35 cellular contexts compared by ENCODE assay signal in the genomic region with DNA sequence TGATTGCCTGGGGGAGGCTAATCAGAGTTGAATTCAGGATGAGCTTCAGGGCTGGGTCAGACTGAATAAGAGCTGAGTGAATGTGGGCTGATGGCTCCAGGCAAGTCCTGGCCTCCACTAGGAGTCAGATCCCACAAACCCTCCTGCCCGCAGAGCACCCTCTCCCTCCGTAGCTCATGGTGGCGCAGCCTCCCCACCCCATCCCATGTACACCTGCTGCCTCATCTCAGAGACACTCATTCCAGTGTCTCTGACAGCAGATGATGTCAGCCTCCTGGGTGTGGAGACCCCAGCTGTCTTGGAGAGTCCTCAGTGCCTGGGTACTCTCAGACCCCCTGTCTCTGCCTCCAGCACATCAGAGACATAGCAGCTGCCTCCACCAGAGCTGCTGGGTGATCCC. TPM values are rescaled to one million over a fixed set of nuclear protein-coding genes. Genes with fewer than 3 reads are reported as not detected.
A peak's percentile ranks its signal among the peaks of the same experiment; 100 is the strongest.
DNase-seq lines count a peak whose midpoint lies in the region; ATAC-seq, FAIRE-seq and TF ChIP-seq lines count a peak whose summit lies in the region.
"Had no signal": no experiment of that assay in that cellular context is flagged by ENCODE, and none has a peak within 500 bp of the region (broad histone marks: within the 10 kb centered on the region; RNA-seq: fewer than 3 reads in every experiment).

No MANE protein-coding gene starts in this region.

- H3K27me3 ChIP-seq in K562 (ENCODE audit: control insufficient read depth in 2 of 2, insufficient read depth in 2 of 2, low read length in 2 of 2) = peaks cover 15 to 51% of the 10 kb centered on the region in 2 experiments; a peak in 3 of 5 replicates
- no peaks in the 10 kb centered on the region for H3K27me3 ChIP-seq in vagina

- H3K4me3 ChIP-seq in K562 = no peak overlapping the region
- no peak overlapping the region for H3K4me3 ChIP-seq in vagina
- H3K4me3 ChIP-seq: PC-9, prostate gland had no signal

- H3K9me3 ChIP-seq in K562 (replicated peaks; ENCODE audit: control insufficient read depth, insufficient read depth, low read depth, low read length) = no peaks in the 10 kb centered on the region
- no peaks in the 10 kb centered on the region for H3K9me3 ChIP-seq in vagina
- H3K9me3 ChIP-seq: prostate gland had no signal

- DNase-seq in activated CD4-positive, CD25-positive, alpha-beta regulatory T cell treated with anti-CD3 and anti-CD28 coated beads, Interleukin-2, amount 50 U/mL, for 72 hours = peak; percentile 6
- DNase-seq in K562 (ENCODE audit: extremely low read depth in 1 of 4, low spot score in 3 of 4) = peak in 3 of 4 experiments; percentile 58 to 61 (median 61)
- peak; percentile 33 for DNase-seq in sciatic nerve (ENCODE audit: low spot score)
- DNase-seq in vagina (ENCODE audit: extremely low spot score in 2 of 2) = no peak
- DNase-seq in activated CD4-positive, alpha-beta T cell treated with anti-CD3 and anti-CD28 coated beads for 1 hour = no peak
- DNase-seq: activated CD4-positive, alpha-beta T cell treated with anti-CD3 and anti-CD28 coated beads for 36 hours; activated CD8-positive, alpha-beta T cell treated with anti-CD3 and anti-CD28 coated beads, Interleukin-2, amount 10 ng/mL, durations not matched to agents 7 days and 5 days; activated gamma-delta T cell; activated T-cell treated with anti-CD3 and anti-CD28 coated beads for 4 hours; caudate nucleus; cortex of kidney; effector memory CD4-positive, alpha-beta T cell; hypothalamus; immature natural killer cell; KBM-7; left cardiac atrium; NCI-H1105; NCI-H187; NK-92 treated with Interleukin-12 subunit alpha and Interleukin-12 subunit beta, amount 100 ng/mL, for 24 hours; PC-9; T-helper 2 cell had no signal

- BruUV-seq in K562 (replicated peaks; lab: Mats Ljungman, UMichigan) = no TSS peak

- H3K27ac ChIP-seq in K562 (ENCODE audit: extremely low read depth, low read depth, low read length) (no peak overlapping the region), vagina (no peak overlapping the region)
- H3K27ac ChIP-seq: 22Rv1, epithelial cell of prostate, PC-9, prostate gland had no signal

- in situ Hi-C loops in K562 (cut with MboI) = no loop called here

- CTCF ChIA-PET in K562 (lab: Yijun Ruan, JAX; ENCODE audit: low intra/inter-chr PET ratio) = interaction anchor here (0.5 to 1.8 kb wide), 4 partner anchors 13 to 233 kb away, joined by 3 to 4 read pairs (median 4); no protein-coding TSS in a partner anchor

- under 1% methylated on average over 3 of the region's 3 CpGs for WGBS in K562 (ENCODE audit: insufficient coverage, low coverage, missing lambda C conversion rate)

- TF ChIP-seq RAD21 in K562 (CRISPR knock-in tag; conservative IDR thresholded peaks at IDR 0.05 in 1 of 2, IDR thresholded peaks at IDR 0.05 in 1 of 2) = no peak

- ATAC-seq in activated CD4-positive, CD25-positive, alpha-beta regulatory T cell treated with anti-CD3 and anti-CD28 coated beads, Interleukin-2, amount 50 U/mL, for 24 hours = no peak
- ATAC-seq in GM18505 (IDR thresholded peaks at IDR 0.05; ENCODE audit: unreplicated experiment) (no peak), K562 (no peak), sciatic nerve (no peak), GM18498 (IDR thresholded peaks at IDR 0.05; ENCODE audit: unreplicated experiment) (no peak)
- ATAC-seq: activated CD4-positive, alpha-beta T cell treated with anti-CD3 and anti-CD28 coated beads for 36 hours; activated CD8-positive, alpha-beta T cell treated with anti-CD3 and anti-CD28 coated beads, Interleukin-2, amount 10 ng/mL, durations not matched to agents 7 days and 5 days; left cardiac atrium; Right ventricle myocardium inferior; stimulated activated memory B cell treated with anti-CD40 and anti-IgM and Interleukin-4, amounts not matched to agents 10 μg/mL and 1 μg/mL and 100 μg/mL, for 72 hours had no signal

- H3K79me2 ChIP-seq in K562 (ENCODE audit: control insufficient read depth, insufficient read depth, low read length) = no peaks in the 10 kb centered on the region

- peaks cover 57% of the 10 kb centered on the region for H4K20me1 ChIP-seq in K562 (replicated peaks; ENCODE audit: control insufficient read depth, insufficient read depth, low read length)

- H2AFZ ChIP-seq in K562 (ENCODE audit: low read depth, low read length) = no peak overlapping the region
- H2AFZ ChIP-seq: PC-9 had no signal

- no peaks in the 10 kb centered on the region for H3K9me1 ChIP-seq in K562 (ENCODE audit: control insufficient read depth, insufficient read depth, low read length)

- no peak for TF ChIP-seq EP300 in K562 (IDR thresholded peaks at IDR 0.05; ENCODE audit: low read length)

- FAIRE-seq in K562 (lab: Jason Lieb, UNC) = no peak
- FAIRE-seq: GM18507, H1 had no signal

- no peaks in the 10 kb centered on the region for H3K36me3 ChIP-seq in K562 (ENCODE audit: control insufficient read depth, insufficient read depth, low read length)
- H3K36me3 ChIP-seq in vagina = no peaks in the 10 kb centered on the region
- H3K36me3 ChIP-seq: prostate gland had no signal

- peak; percentile 48 for TF ChIP-seq POLR2A in GM18505 (IDR thresholded peaks at IDR 0.05; ENCODE audit: borderline replicate concordance, extremely low read depth, insufficient read depth, insufficient read length)
- no peak for TF ChIP-seq POLR2A in K562 (conservative IDR thresholded peaks at IDR 0.05)
- TF ChIP-seq POLR2A in vagina (IDR thresholded peaks at IDR 0.05) = no peak

- peak overlapping the region in 1 of 2 experiments; percentile 15; a peak in 1 of 4 replicates for H3K9ac ChIP-seq in K562 (ENCODE audit: insufficient read depth in 1 of 2, low read depth in 2 of 2, low read length in 2 of 2)

- POLR2A ChIA-PET in K562 (lab: Yijun Ruan, JAX) = interaction anchor here (0.6 to 6.6 kb wide), 22 partner anchors 8 to 217 kb away, joined by 3 to 41 read pairs (median 4); partner anchors contain the start of gene IGLL5

- H3K4me2 ChIP-seq in K562 (ENCODE audit: insufficient read depth, low read length) = no peak overlapping the region
- H3K4me2 ChIP-seq: PC-9 had no signal

- intact Hi-C loops in K562 (cut with micrococcal nuclease) (no loop called here), sciatic nerve (cut with DNase I) (no loop called here), vagina (cut with DNase I) (no loop called here)

- H3K4me1 ChIP-seq in K562 (replicated peaks in 1 of 2; ENCODE audit: control insufficient read depth in 2 of 2, insufficient read depth in 2 of 2, low read length in 2 of 2) (no peaks in the 10 kb centered on the region), vagina (no peaks in the 10 kb centered on the region)
- H3K4me1 ChIP-seq: prostate gland had no signal

- TF ChIP-seq CTCF in K562 (IDR thresholded peaks at IDR 0.05 in 2 of 3, conservative IDR thresholded peaks at IDR 0.05 in 1 of 3; ENCODE audit: insufficient read depth in 2 of 3, low read depth in 1 of 3, low read length in 3 of 3) = no peak
- TF ChIP-seq CTCF in vagina (IDR thresholded peaks at IDR 0.05) = no peak

TF ChIP-seq in K562, 482 proteins besides CTCF, POLR2A, EP300 and RAD21 (continues in another document):
- TF ChIP-seq NR1H2 (CRISPR knock-in tag; IDR thresholded peaks at IDR 0.05) (no peak), MAX (CRISPR knock-in tag; IDR thresholded peaks at IDR 0.05) (0 out of 2 replicates have a peak, but pooled peaks have one; percentile 10), SRSF1 (IDR thresholded peaks at IDR 0.05; ENCODE audit: low read depth, low read length) (no peak), RBM34 (IDR thresholded peaks at IDR 0.05; ENCODE audit: borderline replicate concordance, insufficient read depth, low read length) (no peak), FOXM1 (IDR thresholded peaks at IDR 0.05; ENCODE audit: low read depth) (no peak), FOXM1 (CRISPR knock-in tag; IDR thresholded peaks at IDR 0.05; ENCODE audit: low read depth) (no peak), MYBL2 (IDR thresholded peaks at IDR 0.05; ENCODE audit: low read depth) (no peak), MYBL2 (CRISPR knock-in tag; IDR thresholded peaks at IDR 0.05; ENCODE audit: borderline replicate concordance) (0 out of 2 replicates have a peak, but pooled peaks have one; percentile 14), ZNF263 (CRISPR knock-in tag; IDR thresholded peaks at IDR 0.05; ENCODE audit: borderline replicate concordance) (peak; percentile 31; the same call in 1 of the 2 replicates), CBX2 (IDR thresholded peaks at IDR 0.05; ENCODE audit: insufficient read depth, low read length, poor library complexity, severe bottlenecking) (no peak)

RNA-seq across cellular contexts. Expression of gene IGLL5, which starts 9.4 kb away (rescaled TPM):
- not detected in 2 replicates for total RNA-seq in K562 (2011; cell fraction: chromatin; rRNA removed; ENCODE audit: low replicate concordance)
- not detected in 2 replicates for total RNA-seq in K562 (2011; cell fraction: nucleolus; rRNA removed)
- not detected in 2 replicates for total RNA-seq in K562 (2011; cell fraction: nucleoplasm; rRNA removed)
- total RNA-seq in K562 (2014; rRNA removed) (not detected in 2 replicates), K562 (2014; rRNA removed; fragmentation: Illumina TruSeq; extraction: Trizol) (not detected in 2 replicates), K562 (2015; rRNA removed; fragmentation: Illumina TruSeq; extraction: Trizol) (not detected in 2 replicates), K562 (2021) (not detected in 2 replicates), sciatic nerve (0.62 TPM), vagina (1.7 TPM)
- polyA plus RNA-seq in K562 (2011; rRNA removed) (not detected in 2 replicates), K562 (2014; fragmentation: Illumina TruSeq; extraction: Trizol) (not detected in 2 replicates), K562 (2014; fragmentation: Nextera tagmentation; extraction: Ambion mirVana) (not detected), K562 (2014; rRNA removed) (not detected in 2 replicates)
- not detected in 2 replicates for polyA plus RNA-seq in K562 (2011; cell fraction: cytosol; rRNA removed)
- not detected in 2 replicates for polyA plus RNA-seq in K562 (2011; cell fraction: nucleus; rRNA removed)
- polyA plus RNA-seq in K562 (2012) = not detected in 2 replicates
- not detected in 2 replicates for polyA minus RNA-seq in K562 (2011; rRNA and poly(A)+ RNA removed)
- polyA minus RNA-seq in K562 (2011; cell fraction: cytosol; rRNA and poly(A)+ RNA removed) = not detected in 2 replicates
- polyA minus RNA-seq in K562 (2011; cell fraction: nucleus; rRNA and poly(A)+ RNA removed) = not detected in 2 replicates
- total RNA-seq: activated CD4-positive, alpha-beta T cell treated with anti-CD3 and anti-CD28 coated beads for 36 hours; activated CD8-positive, alpha-beta T cell treated with anti-CD3 and anti-CD28 coated beads, Interleukin-2, amount 10 ng/mL, durations not matched to agents 7 days and 5 days; Daoy; H1; lung microvascular endothelial cell; MCF 10A; NCI-H460; PC-9; prostate gland; Right ventricle myocardium inferior had no signal
- polyA plus RNA-seq: H1 had no signal

Comparison
In these comparisons a context has a peak if more than half of its experiments do, and no peak if none do; other contexts are left out.
1. DNase-seq: peak in activated CD4-positive, CD25-positive, alpha-beta regulatory T cell treated with anti-CD3 and anti-CD28 coated beads, Interleukin-2, amount 50 U/mL, for 72 hours (single experiment), K562 (3 of 4) and sciatic nerve (single experiment); none in vagina (0 of 2) and activated CD4-positive, alpha-beta T cell treated with anti-CD3 and anti-CD28 coated beads for 1 hour (single experiment).